ENCODE assay signal across 19 cellular contexts in the genomic region with DNA sequence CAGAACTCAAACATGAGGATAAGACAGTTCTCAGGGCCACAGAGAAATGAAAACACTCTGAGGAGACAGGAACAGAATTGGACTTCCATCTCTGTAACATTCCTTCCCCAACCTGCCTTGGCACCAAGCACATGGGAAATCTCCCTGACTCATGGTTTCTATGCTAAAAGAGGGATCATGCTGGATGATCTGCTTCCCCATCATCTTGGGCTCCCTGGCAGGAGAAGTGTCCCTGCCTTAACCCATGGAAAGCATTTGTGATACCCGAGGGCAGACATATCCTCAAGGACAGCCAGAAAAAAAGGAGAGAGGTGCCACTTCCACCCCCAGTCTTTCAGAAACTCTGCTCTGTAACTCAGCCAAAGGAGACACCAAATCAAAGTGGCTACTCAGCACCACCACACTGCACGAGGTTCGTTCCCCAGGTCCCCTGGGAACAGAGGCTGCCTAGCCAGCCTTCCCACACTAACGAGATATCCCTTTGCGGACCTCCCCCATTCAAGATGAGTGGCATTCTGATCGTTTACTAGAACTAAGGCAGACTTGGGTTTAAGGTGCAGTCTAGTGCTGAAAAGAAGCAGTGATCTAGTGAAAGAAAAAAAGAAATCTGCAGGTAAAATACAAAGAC. TPM values are rescaled to one million over a fixed set of nuclear protein-coding genes. Genes with fewer than 3 reads are reported as not detected.
DNase-seq lines count a peak whose midpoint lies in the region; ATAC-seq, FAIRE-seq and TF ChIP-seq lines count a peak whose summit lies in the region.
"Had no signal": no experiment of that assay in that cellular context is flagged by ENCODE, and none has a peak within 500 bp of the region (broad histone marks: within the 10 kb centered on the region; RNA-seq: fewer than 3 reads in every experiment).

No MANE protein-coding gene starts in this region.

- H2BK120ac ChIP-seq in IMR-90 (ENCODE audit: low read depth, low read length) = no peak overlapping the region

- no peaks in the 10 kb centered on the region for H3K27me3 ChIP-seq in CD4-positive, CD25-positive, alpha-beta regulatory T cell (ENCODE audit: control insufficient read depth, insufficient read depth, low read length)
- H3K27me3 ChIP-seq in IMR-90 (ENCODE audit: control insufficient read depth, insufficient read depth, low read length) (no peaks in the 10 kb centered on the region), astrocyte (ENCODE audit: insufficient read depth, low read length) (no peaks in the 10 kb centered on the region)
- H3K27me3 ChIP-seq in CD4-positive, alpha-beta T cell (ENCODE audit: control insufficient read depth, insufficient read depth, low read length) = no peaks in the 10 kb centered on the region
- H3K27me3 ChIP-seq: body of pancreas had no signal

- no peaks in the 10 kb centered on the region for H3K9me3 ChIP-seq in CD4-positive, CD25-positive, alpha-beta regulatory T cell (ENCODE audit: control insufficient read depth in 2 of 2, low read length in 2 of 2)
- H3K9me3 ChIP-seq in IMR-90 (ENCODE audit: control insufficient read depth, insufficient read depth, low read length) (no peaks in the 10 kb centered on the region), astrocyte (ENCODE audit: insufficient read depth, low read depth, low read length) (no peaks in the 10 kb centered on the region)
- H3K9me3 ChIP-seq in CD4-positive, alpha-beta T cell (ENCODE audit: control insufficient read depth, low read length) = no peaks in the 10 kb centered on the region
- H3K9me3 ChIP-seq: body of pancreas had no signal

- peaks cover 37% of the 10 kb centered on the region for H3K36me3 Mint-ChIP-seq in CD4-positive, CD25-positive, alpha-beta regulatory T cell
- H3K36me3 Mint-ChIP-seq in astrocyte (ENCODE audit: low read depth, unreplicated experiment) = no peaks in the 10 kb centered on the region
- H3K36me3 Mint-ChIP-seq in CD4-positive, alpha-beta T cell (ENCODE audit: low read depth) = peaks cover 62% of the 10 kb centered on the region

- H3K36me3 ChIP-seq in CD4-positive, CD25-positive, alpha-beta regulatory T cell (ENCODE audit: control insufficient read depth, insufficient read depth, low read length) = peaks cover 12% of the 10 kb centered on the region
- H3K36me3 ChIP-seq in IMR-90 (ENCODE audit: control insufficient read depth, insufficient read depth, low read length) (no peaks in the 10 kb centered on the region; the same call in 1 of the 2 replicates), astrocyte (ENCODE audit: insufficient read depth, low read length) (no peaks in the 10 kb centered on the region)

- no TSS peak for BruUV-seq in IMR-90 (replicated peaks; lab: Mats Ljungman, UMichigan)

- H3K79me2 ChIP-seq in astrocyte (ENCODE audit: insufficient read depth, low read length) = peaks cover 11% of the 10 kb centered on the region

- intact Hi-C loops in IMR-90 (cut with micrococcal nuclease) = no loop called here
- intact Hi-C loops in CD4-positive, alpha-beta T cell (cut with DNase I, micrococcal nuclease) = no loop called here

- H4K91ac ChIP-seq in IMR-90 (ENCODE audit: insufficient read depth, low read depth, low read length) = no peak overlapping the region

- no peak for TF ChIP-seq POLR2A in IMR-90 (IDR thresholded peaks at IDR 0.05; ENCODE audit: low read depth, low read length)

- H4K5ac ChIP-seq in IMR-90 (ENCODE audit: low read depth, low read length) = no peak overlapping the region

- no peak overlapping the region for H3K18ac ChIP-seq in IMR-90 (ENCODE audit: low read depth, low read length)

- H3K9ac ChIP-seq in IMR-90 (ENCODE audit: low read depth, low read length) (no peak overlapping the region), astrocyte (ENCODE audit: low read length) (no peak overlapping the region)
- H3K9ac ChIP-seq: parathyroid adenoma had no signal

- no peak overlapping the region for H3K4ac ChIP-seq in IMR-90 (ENCODE audit: low read depth, low read length)

- no peak overlapping the region for H2AK5ac ChIP-seq in IMR-90 (ENCODE audit: low read depth, low read length)

- H2AK9ac ChIP-seq in IMR-90 (replicated peaks; ENCODE audit: low read depth, low read length, poor library complexity) = no peak overlapping the region

- H3K23ac ChIP-seq in IMR-90 (ENCODE audit: low read depth, low read length) = no peak overlapping the region

- H3K27ac ChIP-seq in CD4-positive, CD25-positive, alpha-beta regulatory T cell (ENCODE audit: insufficient read depth, low read length, poor library complexity, severe bottlenecking) = no peak overlapping the region
- H3K27ac ChIP-seq in IMR-90 (ENCODE audit: insufficient read depth, low read length) (no peak overlapping the region), astrocyte (ENCODE audit: low read depth, low read length) (no peak overlapping the region)
- no peak overlapping the region for H3K27ac ChIP-seq in CD4-positive, alpha-beta T cell (ENCODE audit: low read depth, low read length)
- H3K27ac ChIP-seq: parathyroid adenoma had no signal

- H3K4me3 Mint-ChIP-seq in CD4-positive, CD25-positive, alpha-beta regulatory T cell = no peak overlapping the region
- H3K4me3 Mint-ChIP-seq in astrocyte (ENCODE audit: unreplicated experiment) = no peak overlapping the region
- H3K4me3 Mint-ChIP-seq in CD4-positive, alpha-beta T cell = no peak overlapping the region
- H3K4me3 Mint-ChIP-seq: activated CD4-positive, alpha-beta memory T cell treated with anti-CD3 and anti-CD28 coated beads, Interleukin-2, amount 10 ng/mL, durations not matched to agents 7 days and 5 days; endodermal cell; T-helper 2 cell treated with Interferon-gamma antibody and Interleukin-4, amounts not matched to agents 5 μg/mL and 100 μg/mL, for 36 hours had no signal

- H3K4me2 ChIP-seq in IMR-90 (ENCODE audit: low read depth, low read length) (no peak overlapping the region), astrocyte (ENCODE audit: low read length) (no peak overlapping the region)

- H3K4me1 Mint-ChIP-seq in CD4-positive, CD25-positive, alpha-beta regulatory T cell = peaks cover 21 to 44% (median 35%) of the 10 kb centered on the region in 4 donors
- peaks cover 33% of the 10 kb centered on the region for H3K4me1 Mint-ChIP-seq in astrocyte (ENCODE audit: low read depth, unreplicated experiment)
- H3K4me1 Mint-ChIP-seq in CD4-positive, alpha-beta T cell (ENCODE audit: low read depth) = peaks cover 41% of the 10 kb centered on the region
- H3K4me1 Mint-ChIP-seq: endodermal cell had no signal

- H3K56ac ChIP-seq in IMR-90 (ENCODE audit: extremely low read depth, insufficient read depth, low read length) = no peak overlapping the region

- H2BK20ac ChIP-seq in IMR-90 (ENCODE audit: low read depth, low read length) = no peak overlapping the region

- H3K4me1 ChIP-seq in CD4-positive, CD25-positive, alpha-beta regulatory T cell (ENCODE audit: control insufficient read depth, insufficient read depth, low read length, poor library complexity, severe bottlenecking) = no peaks in the 10 kb centered on the region
- H3K4me1 ChIP-seq in IMR-90 (ENCODE audit: control insufficient read depth, insufficient read depth, low read length) (no peaks in the 10 kb centered on the region), astrocyte (ENCODE audit: insufficient read depth, low read length) (no peaks in the 10 kb centered on the region)

- no peaks in the 10 kb centered on the region for H3K27me3 Mint-ChIP-seq in CD4-positive, CD25-positive, alpha-beta regulatory T cell
- H3K27me3 Mint-ChIP-seq in astrocyte (ENCODE audit: low read depth, unreplicated experiment) = no peaks in the 10 kb centered on the region
- H3K27me3 Mint-ChIP-seq in CD4-positive, alpha-beta T cell = no peaks in the 10 kb centered on the region
- H3K27me3 Mint-ChIP-seq: activated CD4-positive, alpha-beta memory T cell treated with anti-CD3 and anti-CD28 coated beads, Interleukin-2, amount 10 ng/mL, durations not matched to agents 7 days and 5 days had no signal

- no peak overlapping the region; the same call in 1 of the 2 replicates for H3K14ac ChIP-seq in IMR-90 (replicated peaks; ENCODE audit: low read depth, low read length)

- no peak overlapping the region for H3K4me3 ChIP-seq in CD4-positive, CD25-positive, alpha-beta regulatory T cell (ENCODE audit: low read depth, low read length)
- H3K4me3 ChIP-seq in IMR-90 (ENCODE audit: insufficient read depth, low read depth, low read length) (no peak overlapping the region), astrocyte (ENCODE audit: insufficient read depth, low read depth, low read length) (no peak overlapping the region)
- H3K4me3 ChIP-seq: body of pancreas had no signal

- 40% methylated on average over 1 of the region's 6 CpGs; no CpG with 5 or more reads in 1 of the 2 experiments for WGBS in IMR-90 (ENCODE audit: extremely low coverage in 2 of 2, insufficient read length in 1 of 2), 2 experiments

- CTCF ChIA-PET in IMR-90 (lab: Yijun Ruan, JAX) = no interaction called here
- CTCF ChIA-PET in CD4-positive, alpha-beta T cell (lab: Charles Lee) = no interaction called here

- no peaks in the 10 kb centered on the region for H4K20me1 ChIP-seq in IMR-90 (ENCODE audit: insufficient read depth, low read length)
- no peaks in the 10 kb centered on the region for H4K20me1 ChIP-seq in astrocyte (ENCODE audit: insufficient read depth, low read length)

- in situ Hi-C loops in IMR-90 (cut with MboI; ENCODE audit: low sequenced_read_pairs) = no loop called here

- no peak overlapping the region for H2BK15ac ChIP-seq in IMR-90 (ENCODE audit: low read depth, low read length)

- dilution Hi-C loops in IMR-90 (cut with HindIII; ENCODE audit: low sequenced_read_pairs, unreplicated experiment) = no loop called here

- no peak for ATAC-seq in CD4-positive, CD25-positive, alpha-beta regulatory T cell (ENCODE audit: low read depth in 2 of 2)
- ATAC-seq in IMR-90 (ENCODE audit: low read depth) (peak; percentile 17; the same call in 1 of the 2 replicates), HG03196 (IDR thresholded peaks at IDR 0.05; ENCODE audit: unreplicated experiment) (no peak)
- no peak for ATAC-seq in CD4-positive, alpha-beta T cell (ENCODE audit: poor library complexity)
- ATAC-seq: body of pancreas, PC-3 had no signal

- no peaks in the 10 kb centered on the region for H3K9me1 ChIP-seq in IMR-90 (ENCODE audit: insufficient read depth, low read length)

- H4K8ac ChIP-seq in IMR-90 (ENCODE audit: low read depth in 2 of 2, low read length in 2 of 2) = no peak overlapping the region

- no peak for TF ChIP-seq RAD21 in IMR-90 (IDR thresholded peaks at IDR 0.05; ENCODE audit: low read length)

- POLR2A ChIA-PET in IMR-90 (lab: Charles Lee; ENCODE audit: unreplicated experiment) = no interaction called here
- POLR2A ChIA-PET in CD4-positive, alpha-beta T cell (lab: Charles Lee) = no interaction called here

- H3K9me3 Mint-ChIP-seq in CD4-positive, CD25-positive, alpha-beta regulatory T cell = peaks cover 0 to 9% (median 4%) of the 10 kb centered on the region in 7 donors
- peaks cover 15% of the 10 kb centered on the region for H3K9me3 Mint-ChIP-seq in astrocyte (ENCODE audit: unreplicated experiment)
- H3K9me3 Mint-ChIP-seq in CD4-positive, alpha-beta T cell = no peaks in the 10 kb centered on the region

- H2BK5ac ChIP-seq in IMR-90 (ENCODE audit: low read depth, low read length, poor library complexity, severe bottlenecking) = no peak overlapping the region

- no peak for FAIRE-seq in astrocyte (lab: Jason Lieb, UNC)

- no peak for DNase-seq in CD4-positive, CD25-positive, alpha-beta regulatory T cell
- DNase-seq in IMR-90 = peak; percentile 23
- DNase-seq in astrocyte (ENCODE audit: low read depth) = peak; percentile 10
- DNase-seq in lung microvascular endothelial cell (ENCODE audit: low read depth in 2 of 2) = peak; percentile 16 to 34
- no peak for DNase-seq in hippocampal formation (lab: John Stamatoyannopoulos, UW)
- DNase-seq in DMS53 (lab: John Stamatoyannopoulos, UW) = no peak
- no peak for DNase-seq in CD4-positive, alpha-beta T cell
- DNase-seq: activated CD4-positive, alpha-beta memory T cell treated with anti-CD3 and anti-CD28 coated beads, Interleukin-2, amount 10 ng/mL, durations not matched to agents 7 days and 5 days; activated effector memory CD4-positive, alpha-beta T cell treated with Interleukin-2 at 50 U/mL for 16 hours; body of pancreas; endodermal cell; head of caudate nucleus; KBM-7; NCI-H2029 treated with DMSO at 0.1 percent for 48 hours; PC-3; stimulated activated CD4-positive, alpha-beta T cell treated with anti-CD3 and anti-CD28 coated beads, Interleukin-1b, Interleukin-23, amount 100 ng/mL, for 48 hours had no signal

- TF ChIP-seq CTCF in IMR-90 (conservative IDR thresholded peaks at IDR 0.05; ENCODE audit: low read depth, low read length) (no peak), astrocyte (IDR thresholded peaks at IDR 0.05; ENCODE audit: insufficient read depth, low read depth, low read length) (no peak)
- TF ChIP-seq CTCF in CD4-positive, alpha-beta T cell (IDR thresholded peaks at IDR 0.05) = no peak

- H3K79me1 ChIP-seq in IMR-90 (ENCODE audit: low read depth in 1 of 2, low read length in 2 of 2) = peaks cover 15 to 17% of the 10 kb centered on the region in 2 experiments

- H3K27ac Mint-ChIP-seq in CD4-positive, CD25-positive, alpha-beta regulatory T cell = peak overlapping the region in 2 of 3 donors; percentile 26 to 61
- H3K27ac Mint-ChIP-seq in astrocyte (ENCODE audit: unreplicated experiment) = peak overlapping the region; percentile 55
- H3K27ac Mint-ChIP-seq in CD4-positive, alpha-beta T cell = no peak overlapping the region
- H3K27ac Mint-ChIP-seq: activated CD4-positive, alpha-beta memory T cell treated with anti-CD3 and anti-CD28 coated beads, Interleukin-2, amount 10 ng/mL, durations not matched to agents 7 days and 5 days; T-helper 2 cell treated with Interferon-gamma antibody and Interleukin-4, amounts not matched to agents 5 μg/mL and 100 μg/mL, for 36 hours had no signal

- no peak overlapping the region for H2AFZ ChIP-seq in IMR-90 (replicated peaks; ENCODE audit: low read length, poor library complexity)
- H2AFZ ChIP-seq in astrocyte (ENCODE audit: low read depth, low read length) = no peak overlapping the region
- H2AFZ ChIP-seq: parathyroid adenoma had no signal

RNA-seq across cellular contexts. Expression of a gene that starts 34.8 kb away (rescaled TPM):
- total RNA-seq in CD4-positive, CD25-positive, alpha-beta regulatory T cell = 11.3 TPM
- 10 to 100 TPM; 23.2 to 31.9 (median 28.9) TPM for polyA plus RNA-seq in CD4-positive, CD25-positive, alpha-beta regulatory T cell
- 17.2 and 18.3 TPM in 2 replicates for total RNA-seq in IMR-90 (2012; rRNA removed)
- 4.3 and 4.8 TPM in 2 replicates for polyA plus RNA-seq in IMR-90 (2012; rRNA removed)
- 1.3 and 1.7 TPM in 2 replicates for polyA plus RNA-seq in IMR-90 (2012; cell fraction: cytosol; rRNA removed)
- 0.17 and 1.5 TPM in 2 replicates for polyA plus RNA-seq in IMR-90 (2012; cell fraction: nucleus; rRNA removed; ENCODE audit: low replicate concordance)
- total RNA-seq in astrocyte = 8.2 and 8.4 TPM in 2 replicates
- total RNA-seq in lung microvascular endothelial cell = 10.9 and 13.7 TPM in 2 replicates
- total RNA-seq in CD4-positive, alpha-beta T cell = 1 to 10 TPM; 5.7 to 7.2 TPM

Comparison
In these comparisons a context has a peak if more than half of its experiments do, and no peak if none do; other contexts are left out.
1. DNase-seq: peak in IMR-90 (single experiment), astrocyte (single experiment) and lung microvascular endothelial cell (2 of 2); none in CD4-positive, CD25-positive, alpha-beta regulatory T cell (0 of 3), hippocampal formation (0 of 2), DMS53 (single experiment) and CD4-positive, alpha-beta T cell (0 of 10).